10 cellular contexts compared by ENCODE assay signal in the genomic region with DNA sequence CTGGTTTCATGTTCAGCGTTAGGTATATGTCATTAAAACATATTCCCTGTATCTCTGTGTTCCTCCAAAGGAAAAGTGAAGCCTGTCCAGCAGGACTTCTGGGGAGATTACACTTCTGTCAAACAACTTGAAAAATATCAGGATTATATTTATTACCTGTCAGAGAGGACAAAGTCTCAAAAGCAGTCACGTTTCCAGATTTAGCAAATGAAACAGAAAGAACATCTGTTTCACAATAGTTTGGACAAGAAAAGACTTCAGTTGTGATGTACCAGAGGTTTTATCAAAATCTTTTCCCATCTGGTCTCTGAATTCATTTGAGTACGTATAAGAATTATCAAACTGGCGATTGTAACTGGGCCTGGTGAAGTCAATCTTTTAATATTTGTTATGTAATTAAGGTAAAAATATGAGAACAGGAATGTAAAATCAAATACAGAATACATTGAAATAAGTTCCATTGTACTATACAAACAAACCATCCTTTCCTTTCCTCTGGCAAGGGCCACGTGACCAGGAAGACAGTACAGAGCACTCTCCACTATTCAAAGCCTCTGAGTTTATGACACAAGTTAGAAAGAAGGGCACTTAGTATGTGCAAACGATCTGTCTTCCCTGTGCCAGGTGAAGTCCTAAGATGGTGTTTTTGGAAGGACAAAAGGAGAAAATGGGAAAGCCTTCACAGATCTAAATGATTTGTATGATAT. TPM values are rescaled to one million over a fixed set of nuclear protein-coding genes. Genes with fewer than 3 reads are reported as not detected.
DNase-seq lines count a peak whose midpoint lies in the region; ATAC-seq and TF ChIP-seq lines count a peak whose summit lies in the region.
"Had no signal": no experiment of that assay in that cellular context is flagged by ENCODE, and none has a peak within 500 bp of the region (broad histone marks: within the 10 kb centered on the region; RNA-seq: fewer than 3 reads in every experiment).

No MANE protein-coding gene starts in this region.

- H3K36me3 ChIP-seq in DOHH2 (ENCODE audit: control insufficient read depth, low read length) (peaks cover 61% of the 10 kb centered on the region), Karpas-422 (ENCODE audit: insufficient read depth, low read length) (0 out of 2 replicates have a peak, but pooled peaks cover 2% of the 10 kb centered on the region)
- H3K36me3 ChIP-seq: thoracic aorta had no signal

- H3K9me3 ChIP-seq in DOHH2 (ENCODE audit: control insufficient read depth, insufficient read depth, low read length) (no peaks in the 10 kb centered on the region), Karpas-422 (ENCODE audit: low read length) (no peaks in the 10 kb centered on the region)
- H3K9me3 ChIP-seq: thoracic aorta had no signal

- no peaks in the 10 kb centered on the region for H3K27me3 ChIP-seq in DOHH2 (ENCODE audit: control insufficient read depth, low read length)
- H3K27me3 ChIP-seq in Karpas-422 (ENCODE audit: low read length): no peaks in the 10 kb centered on the region

- H3K9ac ChIP-seq in Karpas-422 (ENCODE audit: low read length): no peak overlapping the region

- peaks cover 26% of the 10 kb centered on the region for H3K36me3 Mint-ChIP-seq in central memory CD8-positive, alpha-beta T cell (ENCODE audit: insufficient read depth)
- peaks cover 40% of the 10 kb centered on the region for H3K36me3 Mint-ChIP-seq in natural killer cell treated with Interleukin-12 subunit alpha and Interleukin-12 subunit beta and Interleukin-15 and Interleukin-18, amount 100 ng/mL, for 72 hours

- H4K20me1 ChIP-seq in DOHH2 (ENCODE audit: control insufficient read depth, insufficient read depth, low read depth, low read length) (peaks cover 14% of the 10 kb centered on the region; the same call in 1 of the 2 replicates), Karpas-422 (ENCODE audit: insufficient read depth, low read depth, low read length) (no peaks in the 10 kb centered on the region)

- H3K4me1 ChIP-seq in DOHH2 (ENCODE audit: control insufficient read depth, low read length) (peaks cover 46% of the 10 kb centered on the region), Karpas-422 (ENCODE audit: low read length) (peaks cover 46% of the 10 kb centered on the region)

- H3K4me3 Mint-ChIP-seq in central memory CD8-positive, alpha-beta T cell: peak overlapping the region; percentile 95
- H3K4me3 Mint-ChIP-seq in natural killer cell treated with Interleukin-12 subunit alpha and Interleukin-12 subunit beta and Interleukin-15 and Interleukin-18, amount 100 ng/mL, for 72 hours: peak overlapping the region; percentile 100

- peak overlapping the region; percentile 17 for H3K4me2 ChIP-seq in DOHH2 (ENCODE audit: low read length)
- peak overlapping the region; percentile 88 for H3K4me2 ChIP-seq in Karpas-422 (ENCODE audit: low read depth, low read length, poor library complexity, severe bottlenecking)

- no peak overlapping the region for H3K27ac ChIP-seq in DOHH2 (ENCODE audit: low read depth, low read length)
- peak overlapping the region; percentile 22 for H3K27ac ChIP-seq in Karpas-422 (ENCODE audit: low read length)
- no peak overlapping the region for H3K27ac ChIP-seq in RWPE1

- peak overlapping the region; percentile 94 for H3K27ac Mint-ChIP-seq in central memory CD8-positive, alpha-beta T cell (ENCODE audit: low read depth)
- peak overlapping the region; percentile 89 to 97 for H3K27ac Mint-ChIP-seq in natural killer cell treated with Interleukin-12 subunit alpha and Interleukin-12 subunit beta and Interleukin-15 and Interleukin-18, amount 100 ng/mL, for 72 hours
- H3K27ac Mint-ChIP-seq: IgD-negative memory B cell had no signal

- peaks cover 68% of the 10 kb centered on the region for H3K4me1 Mint-ChIP-seq in central memory CD8-positive, alpha-beta T cell
- H3K4me1 Mint-ChIP-seq in natural killer cell treated with Interleukin-12 subunit alpha and Interleukin-12 subunit beta and Interleukin-15 and Interleukin-18, amount 100 ng/mL, for 72 hours (ENCODE audit: low read depth in 2 of 2): peaks cover 56 to 75% of the 10 kb centered on the region in 2 donors

- no peak for ATAC-seq in central memory CD8-positive, alpha-beta T cell (replicated peaks; ENCODE audit: extremely low read depth, poor library complexity, severe bottlenecking)
- no peak for ATAC-seq in natural killer cell treated with Interleukin-12 subunit alpha and Interleukin-12 subunit beta and Interleukin-15 and Interleukin-18, amount 100 ng/mL, for 72 hours

- H3K9me2 ChIP-seq in DOHH2 (replicated peaks; ENCODE audit: control insufficient read depth, low read length) (no peaks in the 10 kb centered on the region), Karpas-422 (replicated peaks; ENCODE audit: insufficient read depth, low read length) (no peaks in the 10 kb centered on the region)

- H3K79me2 ChIP-seq in DOHH2 (ENCODE audit: control insufficient read depth, low read length): peaks cover 89% of the 10 kb centered on the region
- peaks cover 89% of the 10 kb centered on the region for H3K79me2 ChIP-seq in Karpas-422 (ENCODE audit: low read length)

- no peak overlapping the region for H3K4me3 ChIP-seq in DOHH2 (ENCODE audit: low read length)
- H3K4me3 ChIP-seq in Karpas-422 (ENCODE audit: low read length): no peak overlapping the region
- H3K4me3 ChIP-seq: thoracic aorta had no signal

- no peak for TF ChIP-seq CTCF in DOHH2 (IDR thresholded peaks at IDR 0.05; ENCODE audit: low read depth, low read length, poor library complexity, severe bottlenecking)
- no peak for TF ChIP-seq CTCF in RWPE1 (conservative IDR thresholded peaks at IDR 0.05; ENCODE audit: low read depth)

- no peaks in the 10 kb centered on the region for H3F3A ChIP-seq in DOHH2 (ENCODE audit: control insufficient read depth, insufficient read depth)

- no peaks in the 10 kb centered on the region for H3K9me3 Mint-ChIP-seq in central memory CD8-positive, alpha-beta T cell
- H3K9me3 Mint-ChIP-seq in natural killer cell treated with Interleukin-12 subunit alpha and Interleukin-12 subunit beta and Interleukin-15 and Interleukin-18, amount 100 ng/mL, for 72 hours: no peaks in the 10 kb centered on the region
- H3K9me3 Mint-ChIP-seq: IgD-negative memory B cell had no signal

- CTCF ChIA-PET in RWPE1 (lab: Yijun Ruan, JAX): no interaction called here

- no peaks in the 10 kb centered on the region for H3K27me3 Mint-ChIP-seq in central memory CD8-positive, alpha-beta T cell
- H3K27me3 Mint-ChIP-seq in natural killer cell treated with Interleukin-12 subunit alpha and Interleukin-12 subunit beta and Interleukin-15 and Interleukin-18, amount 100 ng/mL, for 72 hours: no peaks in the 10 kb centered on the region
- H3K27me3 Mint-ChIP-seq: IgD-negative memory B cell had no signal

- H2AFZ ChIP-seq in Karpas-422 (ENCODE audit: low read length): no peak overlapping the region

- POLR2A ChIA-PET in RWPE1 (lab: Yijun Ruan, JAX; ENCODE audit: low non-redundant PET): no interaction called here

- no peak for DNase-seq in Karpas-422
- no peak for DNase-seq in central memory CD8-positive, alpha-beta T cell (ENCODE audit: low spot score in 2 of 2)
- DNase-seq in natural killer cell treated with Interleukin-12 subunit alpha and Interleukin-12 subunit beta and Interleukin-15 and Interleukin-18, amount 100 ng/mL, for 72 hours (ENCODE audit: low spot score): no peak
- no peak for DNase-seq in NCI-H1105 (lab: John Stamatoyannopoulos, UW)
- no peak for DNase-seq in GM19238 (ENCODE audit: insufficient read length, low spot score)
- DNase-seq in RWPE1 (ENCODE audit: low spot score): no peak
- DNase-seq: stimulated activated CD4-positive, alpha-beta T cell treated with anti-CD3 and anti-CD28 coated beads, Interleukin-2, amount 100 ng/mL, for 24 hours had no signal

RNA-seq across cellular contexts. Expression of a gene that starts 3.2 kb away (rescaled TPM):
- 12.2 and 22.5 TPM in 2 replicates for total RNA-seq in Karpas-422 (2014; rRNA removed; shearing (Covaris generic); ENCODE audit: low replicate concordance)
- 10 to 100 TPM; 65.8 to 96.5 TPM for total RNA-seq in natural killer cell treated with Interleukin-12 subunit alpha and Interleukin-12 subunit beta and Interleukin-15 and Interleukin-18, amount 100 ng/mL, for 72 hours

RNA-seq across cellular contexts. Expression of a gene that starts 3.5 kb away (rescaled TPM):
- 10.4 and 35.2 TPM in 2 replicates for total RNA-seq in Karpas-422 (2014; rRNA removed; shearing (Covaris generic); ENCODE audit: low replicate concordance)
- 10 to 100 TPM; 19.1 to 19.3 TPM for total RNA-seq in natural killer cell treated with Interleukin-12 subunit alpha and Interleukin-12 subunit beta and Interleukin-15 and Interleukin-18, amount 100 ng/mL, for 72 hours
